ENCODE assay signal across 18 cellular contexts in the genomic region with DNA sequence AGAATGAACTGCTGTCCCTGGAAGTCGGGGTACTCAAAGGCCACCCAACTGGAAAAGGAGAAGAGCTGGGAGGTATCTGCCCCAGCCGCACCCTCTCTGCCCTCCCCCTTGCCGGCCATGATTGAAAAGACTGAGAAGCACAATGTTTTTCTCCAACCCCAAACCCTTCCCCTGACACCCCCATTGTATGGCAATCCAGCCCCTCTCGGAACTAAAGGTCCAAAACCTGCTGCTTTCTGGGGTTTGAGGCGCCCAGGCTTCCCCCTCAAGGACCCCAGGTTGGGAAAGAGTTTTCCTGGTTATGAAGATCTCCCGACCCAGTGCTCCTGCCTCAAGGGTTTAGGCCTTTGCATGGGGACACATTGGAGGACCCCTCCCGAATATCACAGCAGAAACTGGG. TPM values are rescaled to one million over a fixed set of nuclear protein-coding genes. Genes with fewer than 3 reads are reported as not detected.
DNase-seq lines count a peak whose midpoint lies in the region; TF ChIP-seq lines count a peak whose summit lies in the region.
"Had no signal": no experiment of that assay in that cellular context is flagged by ENCODE, and none has a peak within 500 bp of the region (broad histone marks: within the 10 kb centered on the region; RNA-seq: fewer than 3 reads in every experiment).

No MANE protein-coding gene starts in this region.

- TF ChIP-seq CTCF in sigmoid colon (IDR thresholded peaks at IDR 0.05) = no peak

- H3K4me3 ChIP-seq in iPS-15b (ENCODE audit: low read depth, low read length) (peak overlapping the region; percentile 27), sigmoid colon (no peak overlapping the region)
- H3K4me3 ChIP-seq: BLaER1 had no signal

- H3K27ac ChIP-seq in sigmoid colon = no peak overlapping the region
- H3K27ac ChIP-seq: BLaER1, GM23248 had no signal

- H3K4me1 Mint-ChIP-seq in activated naive CD4-positive, alpha-beta T cell treated with anti-CD3 and anti-CD28 coated beads, Interleukin-2, amount 50 U/mL, for 24 hours = peaks cover 7% of the 10 kb centered on the region

- H3K9ac ChIP-seq in iPS-15b (ENCODE audit: low read depth, low read length) = no peak overlapping the region
- H3K9ac ChIP-seq: BLaER1, GM23248 had no signal

- no peak for TF ChIP-seq POLR2A in sigmoid colon (IDR thresholded peaks at IDR 0.05)

- intact Hi-C loops in sigmoid colon (cut with DNase I) = loop anchor here (10.0 kb wide), 1 partner anchor 163 kb away; no protein-coding TSS in a partner anchor

- 11 to 15% methylated on average over 7 of the region's 7 CpGs for WGBS in sigmoid colon, 2 donors

- peaks cover 60% of the 10 kb centered on the region for H3K27me3 Mint-ChIP-seq in activated naive CD4-positive, alpha-beta T cell treated with anti-CD3 and anti-CD28 coated beads, Interleukin-2, amount 50 U/mL, for 24 hours

- H3K36me3 Mint-ChIP-seq in activated naive CD4-positive, alpha-beta T cell treated with anti-CD3 and anti-CD28 coated beads, Interleukin-2, amount 50 U/mL, for 24 hours = no peaks in the 10 kb centered on the region
- H3K36me3 Mint-ChIP-seq: CD8-positive, alpha-beta memory T cell had no signal

- no peaks in the 10 kb centered on the region for H3K36me3 ChIP-seq in iPS-15b (ENCODE audit: control insufficient read depth, insufficient read depth, low read length)
- H3K36me3 ChIP-seq in sigmoid colon = no peaks in the 10 kb centered on the region
- H3K36me3 ChIP-seq: BLaER1 had no signal

- peaks cover 100% of the 10 kb centered on the region for H3K27me3 ChIP-seq in iPS-15b (ENCODE audit: control insufficient read depth, insufficient read depth, low read length)
- peaks cover 66 to 100% (median 99%) of the 10 kb centered on the region in 3 donors for H3K27me3 ChIP-seq in sigmoid colon

- H3K9me3 ChIP-seq in iPS-15b (ENCODE audit: control insufficient read depth, insufficient read depth, low read length) (no peaks in the 10 kb centered on the region), sigmoid colon (no peaks in the 10 kb centered on the region)
- H3K9me3 ChIP-seq: BLaER1 had no signal

- TF ChIP-seq EP300 in sigmoid colon (IDR thresholded peaks at IDR 0.05) = no peak

- H3K4me1 ChIP-seq in iPS-15b (ENCODE audit: control insufficient read depth, insufficient read depth, low read length) (peaks cover 4% of the 10 kb centered on the region), sigmoid colon (peaks cover 0 to 30% (median 26%) of the 10 kb centered on the region in 4 donors)
- H3K4me1 ChIP-seq: BLaER1 had no signal

- H3K4me3 Mint-ChIP-seq in activated naive CD4-positive, alpha-beta T cell treated with anti-CD3 and anti-CD28 coated beads, Interleukin-2, amount 50 U/mL, for 24 hours = peak overlapping the region; percentile 16
- H3K4me3 Mint-ChIP-seq: H9 had no signal

- no peak overlapping the region for H3K27ac Mint-ChIP-seq in activated naive CD4-positive, alpha-beta T cell treated with anti-CD3 and anti-CD28 coated beads, Interleukin-2, amount 50 U/mL, for 24 hours
- H3K27ac Mint-ChIP-seq: CD8-positive, alpha-beta memory T cell; H9; IgD-negative memory B cell had no signal

- H3K9me3 Mint-ChIP-seq in activated naive CD4-positive, alpha-beta T cell treated with anti-CD3 and anti-CD28 coated beads, Interleukin-2, amount 50 U/mL, for 24 hours = no peaks in the 10 kb centered on the region
- H3K9me3 Mint-ChIP-seq: CD8-positive, alpha-beta memory T cell; IgD-negative memory B cell had no signal

- DNase-seq in activated naive CD4-positive, alpha-beta T cell treated with Interleukin-2 at 50 U/mL for 16 hours = no peak
- peak; percentile 27 for DNase-seq in sigmoid colon
- no peak for DNase-seq in C1 segment of cervical spinal cord (lab: John Stamatoyannopoulos, UW)
- no peak for DNase-seq in stimulated activated CD4-positive, alpha-beta T cell treated with anti-CD3 and anti-CD28 coated beads, Interleukin-4, amount 100 ng/mL, for 4 hours
- no peak for DNase-seq in dermis blood vessel endothelial cell
- DNase-seq: CD8-positive, alpha-beta memory T cell; COR-L47; DMS 273 treated with DMSO at 0.1 percent for 48 hours; DND-41 had no signal

RNA-seq across cellular contexts. Expression of gene CRYBA2, which starts 1.0 kb away (rescaled TPM):
- total RNA-seq in sigmoid colon = not detected
- 10 to 100 TPM in 1 of 3 donors, 1 to 10 TPM in 2; 1.4 to 10.8 (median 5.5) TPM for polyA plus RNA-seq in sigmoid colon
- total RNA-seq in dermis blood vessel endothelial cell = not detected in 2 replicates
- total RNA-seq: CD8-positive, alpha-beta memory T cell; G401; GM23248; H9; HepG2 had no signal
- polyA plus RNA-seq: CD8-positive, alpha-beta memory T cell; GM23248; HepG2; IgD-negative memory B cell had no signal

RNA-seq across cellular contexts. Expression of gene FEV, which starts 7.2 kb away (rescaled TPM):
- under 1 TPM in 1 of 4 donors, not detected in 3; 0.71 TPM for total RNA-seq in sigmoid colon
- polyA plus RNA-seq in sigmoid colon = 1 to 10 TPM in 1 of 3 donors, under 1 TPM in 1, not detected in 1; 0.77 to 6.0 TPM
- total RNA-seq in dermis blood vessel endothelial cell = not detected in 2 replicates
- total RNA-seq: CD8-positive, alpha-beta memory T cell; G401; GM23248; H9; HepG2 had no signal
- polyA plus RNA-seq: AG04450; CD8-positive, alpha-beta memory T cell; GM23248; HepG2; IgD-negative memory B cell had no signal

RNA-seq across cellular contexts. Expression of gene CDK5R2, which starts 32.7 kb away (rescaled TPM):
- total RNA-seq in sigmoid colon = under 1 TPM in 2 of 4 donors, not detected in 2; 0.14 to 0.36 TPM
- polyA plus RNA-seq in sigmoid colon = under 1 TPM in 1 of 3 donors, not detected in 2; 0.48 TPM
- total RNA-seq in dermis blood vessel endothelial cell = not detected in 2 replicates
- total RNA-seq: CD8-positive, alpha-beta memory T cell; GM23248; HepG2 had no signal
- polyA plus RNA-seq: CD8-positive, alpha-beta memory T cell; GM23248; HepG2; IgD-negative memory B cell had no signal

RNA-seq across cellular contexts. Expression of gene CFAP65, which starts 49.1 kb away (rescaled TPM):
- total RNA-seq in sigmoid colon (not detected), dermis blood vessel endothelial cell (not detected in 2 replicates)
- polyA plus RNA-seq in sigmoid colon = under 1 TPM; under 0.01 to 0.10 (median under 0.01) TPM
- total RNA-seq: CD8-positive, alpha-beta memory T cell; G401; GM23248; HepG2 had no signal
- polyA plus RNA-seq: AG04450; CD8-positive, alpha-beta memory T cell; IgD-negative memory B cell had no signal
